Comparison of ENCODE assay signal across 10 cellular contexts in the genomic region with DNA sequence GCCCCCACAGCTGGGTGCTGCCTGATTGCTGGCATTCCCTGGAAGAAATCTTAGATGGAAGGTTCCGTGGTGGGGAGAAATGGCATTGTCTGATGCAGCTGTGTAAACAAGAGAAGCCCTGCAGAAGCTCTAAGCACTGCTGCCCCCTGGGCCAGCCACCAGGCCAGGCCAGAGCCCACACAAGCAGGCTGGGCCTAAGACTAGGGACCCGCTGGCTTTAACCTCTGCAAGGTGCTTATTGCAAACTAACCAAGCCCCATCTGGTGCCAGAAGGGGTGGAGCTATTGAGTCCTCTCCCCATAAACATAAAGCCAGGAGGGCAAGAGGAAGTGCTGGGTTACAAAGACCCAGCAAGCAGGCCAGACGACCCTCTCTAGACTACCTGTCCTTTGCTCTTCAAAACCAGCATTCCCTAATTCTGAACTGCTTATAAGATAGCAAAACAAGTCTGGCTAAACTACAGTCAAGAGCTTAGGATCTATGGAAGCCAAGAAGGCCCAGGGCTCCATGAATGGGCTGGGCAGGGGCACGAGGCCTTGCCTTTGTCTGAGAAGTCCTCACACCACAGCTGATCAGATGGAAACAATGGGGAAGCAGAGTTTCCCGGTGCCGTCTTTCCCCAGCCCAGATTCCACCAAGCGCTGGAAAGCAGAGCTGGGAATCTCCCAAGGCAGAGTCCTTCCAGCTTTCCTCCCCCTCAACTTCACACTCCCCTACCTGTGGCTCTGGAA. TPM values are rescaled to one million over a fixed set of nuclear protein-coding genes. Genes with fewer than 3 reads are reported as not detected.
A peak's percentile ranks its signal among the peaks of the same experiment; 100 is the strongest.
DNase-seq lines count a peak whose midpoint lies in the region; ATAC-seq, FAIRE-seq and TF ChIP-seq lines count a peak whose summit lies in the region.
"Had no signal": no experiment of that assay in that cellular context is flagged by ENCODE, and none has a peak within 500 bp of the region (broad histone marks: within the 10 kb centered on the region; RNA-seq: fewer than 3 reads in every experiment).

No MANE protein-coding gene starts in this region.

- H3K27me3 ChIP-seq in HUES64 (ENCODE audit: insufficient read depth, low read length) (no peaks in the 10 kb centered on the region), SJCRH30 (no peaks in the 10 kb centered on the region), HepG2 (ENCODE audit: control insufficient read depth in 1 of 2, insufficient read depth in 2 of 2, low read length in 2 of 2) (no peaks in the 10 kb centered on the region), gastrocnemius medialis (no peaks in the 10 kb centered on the region)

- no peaks in the 10 kb centered on the region for H4K20me1 ChIP-seq in HepG2 (ENCODE audit: insufficient read depth, low read length)

- no peak for TF ChIP-seq CTCF in HepG2 (CRISPR knock-in tag; IDR thresholded peaks at IDR 0.05)
- TF ChIP-seq CTCF in gastrocnemius medialis (IDR thresholded peaks at IDR 0.05 in 4 of 5, conservative IDR thresholded peaks at IDR 0.05 in 1 of 5), result no peak
- no peak for TF ChIP-seq CTCF in type B pancreatic cell (conservative IDR thresholded peaks at IDR 0.05)
- TF ChIP-seq CTCF in HFFc6 (IDR thresholded peaks at IDR 0.05), result no peak

- ATAC-seq in HepG2 (peak; percentile 34; the same call in 2 of the 3 replicates), gastrocnemius medialis (no peak)

- H3K4me3 Mint-ChIP-seq in type B pancreatic cell, result no peak overlapping the region
- no peak overlapping the region for H3K4me3 Mint-ChIP-seq in HFFc6

- POLR2A ChIA-PET in HepG2 (lab: Yijun Ruan, JAX), result no interaction called here

- TF ChIP-seq EP300 in HepG2 (IDR thresholded peaks at IDR 0.05; ENCODE audit: low read depth in 2 of 2, low read length in 2 of 2), result no peak
- no peak for TF ChIP-seq EP300 in HepG2 (CRISPR knock-in tag; IDR thresholded peaks at IDR 0.05; ENCODE audit: borderline replicate concordance)

- no peak overlapping the region for H3K4me2 ChIP-seq in HepG2 (ENCODE audit: low read depth, low read length)

- no peaks in the 10 kb centered on the region for H3K9me3 Mint-ChIP-seq in type B pancreatic cell
- H3K9me3 Mint-ChIP-seq in HFFc6, result no peaks in the 10 kb centered on the region

- CTCF ChIA-PET in HepG2 (lab: Yijun Ruan, JAX; ENCODE audit: low intra/inter-chr PET ratio, low total read pairs), result no interaction called here

- no peak for TF ChIP-seq RAD21 in HepG2 (CRISPR knock-in tag; IDR thresholded peaks at IDR 0.05)

- H3K9me3 ChIP-seq in HUES64 (ENCODE audit: insufficient read depth, low read depth, low read length) (no peaks in the 10 kb centered on the region), SJCRH30 (replicated peaks) (no peaks in the 10 kb centered on the region), HepG2 (ENCODE audit: low read length) (no peaks in the 10 kb centered on the region), gastrocnemius medialis (no peaks in the 10 kb centered on the region)

- no peak for FAIRE-seq in HepG2 (lab: Jason Lieb, UNC)
- FAIRE-seq: G401.6 had no signal

- H3K9ac ChIP-seq in HUES64 (ENCODE audit: low read depth, low read length) (no peak overlapping the region; the same call in 1 of the 2 replicates), HepG2 (ENCODE audit: insufficient read depth, low read depth, low read length) (no peak overlapping the region)

- H3K36me3 Mint-ChIP-seq in type B pancreatic cell (peaks cover 13% of the 10 kb centered on the region), HFFc6 (ENCODE audit: low read depth) (peaks cover 7% of the 10 kb centered on the region)

- H3K27me3 Mint-ChIP-seq in type B pancreatic cell, result no peaks in the 10 kb centered on the region
- peaks cover 2% of the 10 kb centered on the region; the same call in 1 of the 2 replicates for H3K27me3 Mint-ChIP-seq in HFFc6 (ENCODE audit: insufficient read depth)

- 62% methylated on average over 7 of the region's 7 CpGs for WGBS in HUES64
- 93% methylated on average over 6 of the region's 7 CpGs for WGBS in HepG2 (ENCODE audit: low lambda C conversion rate)

- H3K4me1 ChIP-seq in HUES64 (ENCODE audit: insufficient read depth, low read length) (peaks cover 28% of the 10 kb centered on the region), SJCRH30 (peaks cover 42% of the 10 kb centered on the region), HepG2 (ENCODE audit: insufficient read depth, low read length) (no peaks in the 10 kb centered on the region), gastrocnemius medialis (no peaks in the 10 kb centered on the region)

- in situ Hi-C loops in HepG2 (cut with HindIII; ENCODE audit: extremely low pct_ligation_motif_present, low pct_unique_long_range_greater_than_20kb) (no loop called here), gastrocnemius medialis (cut with MboI; ENCODE audit: low sequenced_read_pairs in 4 of 4) (no loop called here)

- no peaks in the 10 kb centered on the region for H3K79me2 ChIP-seq in HepG2 (ENCODE audit: insufficient read depth, low read length)

- DNase-seq in AML-193 (lab: John Stamatoyannopoulos, UW) (peak; percentile 12 to 14), SJCRH30 (peak; percentile 62 to 71), HepG2 (ENCODE audit: low spot score) (no peak), T1000 (lab: John Stamatoyannopoulos, UW) (no peak), gastrocnemius medialis (no peak), type B pancreatic cell (ENCODE audit: extremely low spot score, unreplicated experiment) (no peak), HFFc6 (no peak)
- DNase-seq: activated CD4-positive, alpha-beta T cell treated with anti-CD3 and anti-CD28 coated beads, Interleukin-2, amount 50 U/mL, for 4 hours had no signal

- TF ChIP-seq POLR2A in HepG2 (IDR thresholded peaks at IDR 0.05; ENCODE audit: insufficient read depth in 1 of 2, low read depth in 2 of 2, low read length in 2 of 2), result no peak
- TF ChIP-seq POLR2A in gastrocnemius medialis (IDR thresholded peaks at IDR 0.05), result no peak

- intact Hi-C loops in HepG2 (cut with micrococcal nuclease; ENCODE audit: unreplicated experiment) (no loop called here), gastrocnemius medialis (cut with DNase I; ENCODE audit: low total_unique reads) (no loop called here)

- H3K27ac ChIP-seq in HUES64 (ENCODE audit: low read depth, low read length), result peak overlapping the region; percentile 74
- no peak overlapping the region for H3K27ac ChIP-seq in SJCRH30
- no peak overlapping the region for H3K27ac ChIP-seq in HepG2 (ENCODE audit: extremely low read length, insufficient read depth, low read length)
- H3K27ac ChIP-seq in gastrocnemius medialis, result no peak overlapping the region

- H3K4me3 ChIP-seq in HUES64 (ENCODE audit: low read length) (no peak overlapping the region), SJCRH30 (no peak overlapping the region), HepG2 (replicated peaks in 1 of 3; ENCODE audit: insufficient read depth in 1 of 3, low read depth in 2 of 3, low read length in 3 of 3) (no peak overlapping the region), gastrocnemius medialis (no peak overlapping the region)

- no peak overlapping the region for H3K27ac Mint-ChIP-seq in type B pancreatic cell
- H3K27ac Mint-ChIP-seq in HFFc6, result no peak overlapping the region

- H2AFZ ChIP-seq in HepG2 (ENCODE audit: low read length), result no peak overlapping the region

- H3K4me1 Mint-ChIP-seq in type B pancreatic cell (ENCODE audit: unreplicated experiment) (peaks cover 8% of the 10 kb centered on the region), HFFc6 (ENCODE audit: low read depth) (no peaks in the 10 kb centered on the region)

- BruUV-seq in HepG2 (replicated peaks; lab: Mats Ljungman, UMichigan), result no TSS peak

- H3K36me3 ChIP-seq in HUES64 (ENCODE audit: insufficient read depth, low read length), result peaks cover 9% of the 10 kb centered on the region
- no peaks in the 10 kb centered on the region for H3K36me3 ChIP-seq in SJCRH30
- peaks cover 11 to 22% of the 10 kb centered on the region in 2 experiments; a peak in 3 of 5 replicates for H3K36me3 ChIP-seq in HepG2 (replicated peaks in 1 of 2; ENCODE audit: control insufficient read depth in 1 of 2, insufficient read depth in 2 of 2, low read length in 2 of 2)
- peaks cover 0 to 12% of the 10 kb centered on the region in 2 donors for H3K36me3 ChIP-seq in gastrocnemius medialis

RNA-seq across cellular contexts. Expression of gene P2RX4, which starts 28.8 kb away (rescaled TPM):
- polyA plus RNA-seq in HUES64 (2013, experiment 1 of 2), result 8.5 TPM
- polyA plus RNA-seq in HUES64 (2013, experiment 2 of 2), result 10.8 TPM
- 5.7 and 6.1 TPM in 2 replicates for total RNA-seq in SJCRH30 (2014; rRNA removed; shearing (Covaris generic))
- total RNA-seq in HepG2 (2016; rRNA removed; fragmentation: Illumina TruSeq; extraction: Trizol) (9.5 and 13.8 TPM in 2 replicates), gastrocnemius medialis (1 to 10 TPM; 3.9 to 7.9 (median 6.1) TPM), type B pancreatic cell (ENCODE audit: low replicate concordance) (17.0 and 27.9 TPM in 2 replicates)
- 10.0 and 12.3 TPM in 2 replicates for total RNA-seq in HepG2 (2016; cell fraction: cytosol; rRNA removed; fragmentation: Illumina TruSeq; extraction: Trizol; ENCODE audit: low read depth)
- 8.9 and 14.2 TPM in 2 replicates for total RNA-seq in HepG2 (2016; cell fraction: insoluble cytoplasmic fraction; rRNA removed; fragmentation: Illumina TruSeq; extraction: Trizol)
- 9.6 and 14.1 TPM in 2 replicates for total RNA-seq in HepG2 (2016; cell fraction: membrane; rRNA removed; fragmentation: Illumina TruSeq; extraction: Trizol)
- 15.1 and 21.0 TPM in 2 replicates for total RNA-seq in HepG2 (2016; cell fraction: nucleus; rRNA removed; fragmentation: Illumina TruSeq; extraction: Trizol)
- polyA plus RNA-seq in HepG2 (2011; rRNA removed), result 30.8 and 40.8 TPM in 2 replicates
- polyA plus RNA-seq in HepG2 (2011; cell fraction: cytosol; rRNA removed), result 48.0 and 49.3 TPM in 2 replicates
- 46.2 and 52.0 TPM in 2 replicates for polyA plus RNA-seq in HepG2 (2011; cell fraction: nucleus; rRNA removed)
- 14.9 and 23.1 TPM in 2 replicates for polyA plus RNA-seq in HepG2 (2012)
- 11.3 and 12.5 TPM in 2 replicates for polyA plus RNA-seq in HepG2 (2016; cell fraction: cytosol; fragmentation: Illumina TruSeq; extraction: Trizol; ENCODE audit: low read depth)
- polyA plus RNA-seq in HepG2 (2016; cell fraction: insoluble cytoplasmic fraction; fragmentation: Illumina TruSeq; extraction: Trizol; ENCODE audit: low read depth), result 9.2 and 9.3 TPM in 2 replicates
- polyA plus RNA-seq in HepG2 (2016; cell fraction: membrane; fragmentation: Illumina TruSeq; extraction: Trizol; ENCODE audit: low read depth), result 10.7 and 12.6 TPM in 2 replicates
- polyA plus RNA-seq in HepG2 (2016; cell fraction: nucleus; fragmentation: Illumina TruSeq; extraction: Trizol; ENCODE audit: insufficient read depth, low read depth), result 24.7 and 29.5 TPM in 2 replicates
- polyA minus RNA-seq in HepG2 (2011; rRNA and poly(A)+ RNA removed; ENCODE audit: low replicate concordance), result 7.1 and 38.6 TPM in 2 replicates
- 14.3 and 14.6 TPM in 2 replicates for polyA minus RNA-seq in HepG2 (2011; cell fraction: cytosol; rRNA and poly(A)+ RNA removed)
- 19.2 and 26.5 TPM in 2 replicates for polyA minus RNA-seq in HepG2 (2011; cell fraction: nucleus; rRNA and poly(A)+ RNA removed)
- total RNA-seq in HFFc6 (2021; fragmentation: NEBNext Ultra II Directional; extraction: Animal tissue kit (Norgen Biotek cat#: 25700)), result 10 to 100 TPM in 2 of 6 experiments, 1 to 10 TPM in 4; 7.7 to 13.0 (median 9.6) TPM

RNA-seq across cellular contexts. Expression of gene CAMKK2, which starts 57.7 kb away (rescaled TPM):
- 20.2 TPM for polyA plus RNA-seq in HUES64 (2013, experiment 1 of 2)
- 20.5 TPM for polyA plus RNA-seq in HUES64 (2013, experiment 2 of 2)
- total RNA-seq in SJCRH30 (2014; rRNA removed; shearing (Covaris generic)), result 7.8 and 9.7 TPM in 2 replicates
- total RNA-seq in HepG2 (2016; rRNA removed; fragmentation: Illumina TruSeq; extraction: Trizol) (18.8 and 23.0 TPM in 2 replicates), gastrocnemius medialis (10 to 100 TPM in 1 of 4 donors, 1 to 10 TPM in 3; 6.0 to 10.2 (median 7.5) TPM), type B pancreatic cell (ENCODE audit: low replicate concordance) (33.9 and 34.4 TPM in 2 replicates)
- total RNA-seq in HepG2 (2016; cell fraction: cytosol; rRNA removed; fragmentation: Illumina TruSeq; extraction: Trizol; ENCODE audit: low read depth), result 3.8 and 4.1 TPM in 2 replicates
- total RNA-seq in HepG2 (2016; cell fraction: insoluble cytoplasmic fraction; rRNA removed; fragmentation: Illumina TruSeq; extraction: Trizol), result 17.9 and 20.0 TPM in 2 replicates
- 17.3 and 18.1 TPM in 2 replicates for total RNA-seq in HepG2 (2016; cell fraction: membrane; rRNA removed; fragmentation: Illumina TruSeq; extraction: Trizol)
- 18.1 and 18.3 TPM in 2 replicates for total RNA-seq in HepG2 (2016; cell fraction: nucleus; rRNA removed; fragmentation: Illumina TruSeq; extraction: Trizol)
- 20.0 and 25.1 TPM in 2 replicates for polyA plus RNA-seq in HepG2 (2011; rRNA removed)
- polyA plus RNA-seq in HepG2 (2011; cell fraction: cytosol; rRNA removed), result 18.7 TPM in 2 replicates
- 36.8 and 38.0 TPM in 2 replicates for polyA plus RNA-seq in HepG2 (2011; cell fraction: nucleus; rRNA removed)
- polyA plus RNA-seq in HepG2 (2012), result 12.9 and 13.9 TPM in 2 replicates
- polyA plus RNA-seq in HepG2 (2016; cell fraction: cytosol; fragmentation: Illumina TruSeq; extraction: Trizol; ENCODE audit: low read depth), result 3.2 and 3.8 TPM in 2 replicates
- polyA plus RNA-seq in HepG2 (2016; cell fraction: insoluble cytoplasmic fraction; fragmentation: Illumina TruSeq; extraction: Trizol; ENCODE audit: low read depth), result 19.8 and 21.1 TPM in 2 replicates
- 12.0 and 12.4 TPM in 2 replicates for polyA plus RNA-seq in HepG2 (2016; cell fraction: membrane; fragmentation: Illumina TruSeq; extraction: Trizol; ENCODE audit: low read depth)
- polyA plus RNA-seq in HepG2 (2016; cell fraction: nucleus; fragmentation: Illumina TruSeq; extraction: Trizol; ENCODE audit: insufficient read depth, low read depth), result 32.0 and 33.8 TPM in 2 replicates
- polyA minus RNA-seq in HepG2 (2011; rRNA and poly(A)+ RNA removed; ENCODE audit: low replicate concordance), result 29.2 and 33.9 TPM in 2 replicates
- polyA minus RNA-seq in HepG2 (2011; cell fraction: cytosol; rRNA and poly(A)+ RNA removed), result 12.1 and 12.2 TPM in 2 replicates
- polyA minus RNA-seq in HepG2 (2011; cell fraction: nucleus; rRNA and poly(A)+ RNA removed), result 23.2 and 29.6 TPM in 2 replicates
- 10 to 100 TPM; 27.8 to 35.3 (median 31.1) TPM for total RNA-seq in HFFc6 (2021; fragmentation: NEBNext Ultra II Directional; extraction: Animal tissue kit (Norgen Biotek cat#: 25700))

Comparison
In these comparisons a context has a peak if more than half of its experiments do, and no peak if none do; other contexts are left out.
1. DNase-seq: peak in AML-193 (2 of 2) and SJCRH30 (2 of 2); none in HepG2 (single experiment), T1000 (single experiment), gastrocnemius medialis (0 of 2), type B pancreatic cell (single experiment) and HFFc6 (single experiment).